13 cellular contexts compared by ENCODE assay signal in the genomic region with DNA sequence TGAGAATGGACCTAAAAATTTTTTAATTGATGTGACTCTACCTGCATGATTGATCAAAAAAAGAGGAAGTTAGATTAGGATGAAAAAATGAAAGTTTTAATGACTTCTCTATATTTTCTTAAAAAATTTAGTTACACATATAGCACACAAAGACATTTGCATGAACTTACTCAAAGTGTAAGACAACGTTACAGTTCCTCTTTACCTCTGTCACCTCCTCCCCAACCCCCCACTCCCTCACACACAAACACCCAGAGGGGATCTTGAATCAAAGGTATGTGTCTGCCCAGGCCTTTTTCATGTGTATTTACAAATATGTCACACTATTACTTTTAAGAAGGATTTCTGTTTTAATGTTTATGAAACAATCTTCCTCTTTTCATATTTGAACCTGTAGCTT. TPM values are rescaled to one million over a fixed set of nuclear protein-coding genes. Genes with fewer than 3 reads are reported as not detected.
DNase-seq lines count a peak whose midpoint lies in the region; ATAC-seq and TF ChIP-seq lines count a peak whose summit lies in the region.
"Had no signal": no experiment of that assay in that cellular context is flagged by ENCODE, and none has a peak within 500 bp of the region (broad histone marks: within the 10 kb centered on the region; RNA-seq: fewer than 3 reads in every experiment).

No MANE protein-coding gene starts in this region.

- peak overlapping the region; percentile 95 for H2AFZ ChIP-seq in OCI-LY7 (ENCODE audit: low read length)
- H2AFZ ChIP-seq: GM23248 had no signal

- ATAC-seq in GM18511 (IDR thresholded peaks at IDR 0.05; ENCODE audit: unreplicated experiment) = peak; percentile 92
- ATAC-seq in GM21423 (IDR thresholded peaks at IDR 0.05; ENCODE audit: unreplicated experiment) = peak; percentile 92
- peak; percentile 87 for ATAC-seq in HG03060 (IDR thresholded peaks at IDR 0.05; ENCODE audit: low read depth, unreplicated experiment)
- no peak for ATAC-seq in aorta (ENCODE audit: low FRiP score)
- no peak for ATAC-seq in activated naive CD8-positive, alpha-beta T cell treated with anti-CD3 and anti-CD28 coated beads, Interleukin-2, amount 50 U/mL, for 24 hours
- ATAC-seq: activated T-cell treated with anti-CD3 and anti-CD28 coated beads, Interleukin-2, amount 50 U/mL, for 72 hours; left lung had no signal

- H3K4me3 ChIP-seq in OCI-LY7 (ENCODE audit: low read depth, low read length, poor library complexity, severe bottlenecking) (peak overlapping the region; percentile 59), aorta (ENCODE audit: low read length in 2 of 2) (no peak overlapping the region)
- H3K4me3 ChIP-seq: GM23248, left lung, prostate gland, vagina had no signal

- 82 to 89% methylated on average over 1 of the region's 1 CpG for WGBS in aorta, 2 donors

- POLR2A ChIA-PET in OCI-LY7 (lab: Charles Lee) = interaction anchor here (0.6 to 8.5 kb wide), 9 partner anchors 10 to 1630 kb away, joined by 3 to 194 read pairs (median 4); a partner anchor contains a TSS

- peaks cover 1% of the 10 kb centered on the region; the same call in 1 of the 2 replicates for H3K9me3 ChIP-seq in OCI-LY7 (ENCODE audit: low read length)
- H3K9me3 ChIP-seq in aorta (ENCODE audit: control insufficient read depth, low read length) = no peaks in the 10 kb centered on the region
- H3K9me3 ChIP-seq: left lung, prostate gland, vagina had no signal

- H3K9me3 Mint-ChIP-seq in activated naive CD8-positive, alpha-beta T cell treated with anti-CD3 and anti-CD28 coated beads, Interleukin-2, amount 50 U/mL, for 24 hours = no peaks in the 10 kb centered on the region
- H3K9me3 Mint-ChIP-seq: activated T-cell treated with anti-CD3 and anti-CD28 coated beads, Interleukin-2, amount 50 U/mL, for 72 hours had no signal

- TF ChIP-seq CTCF in OCI-LY7 (conservative IDR thresholded peaks at IDR 0.05; ENCODE audit: low read length) = no peak

- H3K36me3 ChIP-seq in OCI-LY7 (ENCODE audit: insufficient read depth, low read length) (no peaks in the 10 kb centered on the region; the same call in 1 of the 2 replicates), aorta (ENCODE audit: control insufficient read depth in 1 of 2, insufficient read depth in 2 of 2, low read length in 1 of 2) (no peaks in the 10 kb centered on the region)
- H3K36me3 ChIP-seq: left lung, prostate gland, vagina had no signal

- no peaks in the 10 kb centered on the region for H3K9me2 ChIP-seq in OCI-LY7 (ENCODE audit: insufficient read depth, low read length)

- peaks cover 14% of the 10 kb centered on the region for H3K4me1 Mint-ChIP-seq in activated naive CD8-positive, alpha-beta T cell treated with anti-CD3 and anti-CD28 coated beads, Interleukin-2, amount 50 U/mL, for 24 hours

- H3K27me3 ChIP-seq in aorta (ENCODE audit: control insufficient read depth in 1 of 2, insufficient read depth in 2 of 2, low read length in 1 of 2) = no peaks in the 10 kb centered on the region
- H3K27me3 ChIP-seq: left lung, vagina had no signal

- CTCF ChIA-PET in OCI-LY7 (lab: Charles Lee; ENCODE audit: unreplicated experiment) = interaction anchor here (1.3 kb wide), 1 partner anchor 20 kb away, joined by 5 read pairs; a partner anchor contains a TSS

- H4K20me1 ChIP-seq in OCI-LY7 (ENCODE audit: insufficient read depth, low read length) = no peaks in the 10 kb centered on the region

- no peaks in the 10 kb centered on the region for H3K79me2 ChIP-seq in OCI-LY7 (ENCODE audit: insufficient read depth, low read depth, low read length)

- DNase-seq in OCI-LY7 (ENCODE audit: low spot score) (peak; percentile 88), NCI-H446 (lab: John Stamatoyannopoulos, UW) (no peak), anterior cingulate cortex (lab: John Stamatoyannopoulos, UW) (no peak), aorta (no peak)
- no peak for DNase-seq in activated naive CD8-positive, alpha-beta T cell treated with anti-CD3 and anti-CD28 coated beads, Interleukin-2, amount 50 U/mL, for 24 hours
- DNase-seq: activated T-cell treated with anti-CD3 and anti-CD28 coated beads, Interleukin-2, amount 50 U/mL, for 72 hours; GM23248; left lung had no signal

- H3K27me3 Mint-ChIP-seq in activated naive CD8-positive, alpha-beta T cell treated with anti-CD3 and anti-CD28 coated beads, Interleukin-2, amount 50 U/mL, for 24 hours = peaks cover 6% of the 10 kb centered on the region

- H3K4me1 ChIP-seq in OCI-LY7 (ENCODE audit: insufficient read depth, low read length, poor library complexity, severe bottlenecking) (peaks cover 66% of the 10 kb centered on the region), aorta (ENCODE audit: control insufficient read depth in 1 of 2, insufficient read depth in 2 of 2, low read length in 2 of 2) (no peaks in the 10 kb centered on the region)
- H3K4me1 ChIP-seq: prostate gland, vagina had no signal

- H3K36me3 Mint-ChIP-seq in activated naive CD8-positive, alpha-beta T cell treated with anti-CD3 and anti-CD28 coated beads, Interleukin-2, amount 50 U/mL, for 24 hours (ENCODE audit: low read depth) = no peaks in the 10 kb centered on the region

- BruUV-seq in OCI-LY7 (replicated peaks; lab: Mats Ljungman, UMichigan) = no TSS peak

- H3K4me3 Mint-ChIP-seq in activated naive CD8-positive, alpha-beta T cell treated with anti-CD3 and anti-CD28 coated beads, Interleukin-2, amount 50 U/mL, for 24 hours = no peak overlapping the region
- H3K4me3 Mint-ChIP-seq: activated T-cell treated with anti-CD3 and anti-CD28 coated beads, Interleukin-2, amount 50 U/mL, for 72 hours had no signal

- H3K27ac Mint-ChIP-seq in activated naive CD8-positive, alpha-beta T cell treated with anti-CD3 and anti-CD28 coated beads, Interleukin-2, amount 50 U/mL, for 24 hours = no peak overlapping the region
- H3K27ac Mint-ChIP-seq: activated T-cell treated with anti-CD3 and anti-CD28 coated beads, Interleukin-2, amount 50 U/mL, for 72 hours had no signal

- peak overlapping the region; percentile 71 for H3K4me2 ChIP-seq in OCI-LY7 (ENCODE audit: low read length)

- peak overlapping the region; percentile 91 for H3K27ac ChIP-seq in OCI-LY7 (ENCODE audit: low read depth, low read length, poor library complexity, severe bottlenecking)
- H3K27ac ChIP-seq in aorta (ENCODE audit: low read depth in 1 of 2, low read length in 2 of 2) = no peak overlapping the region
- H3K27ac ChIP-seq: GM23248, left lung, prostate gland, vagina had no signal

- intact Hi-C loops in OCI-LY7 (cut with micrococcal nuclease; ENCODE audit: unreplicated experiment) = loop anchor here (1.0 kb wide), 1 partner anchor 21 kb away; a partner anchor contains a TSS
- intact Hi-C loops in aorta (cut with DNase I) = no loop called here

RNA-seq across cellular contexts. Expression of a gene that starts 20.6 kb away (rescaled TPM):
- 155 and 157 TPM in 2 replicates for total RNA-seq in OCI-LY7 (2014; rRNA removed; shearing (Covaris generic))
- total RNA-seq in OCI-LY7 (2022) = 173 and 175 TPM in 2 replicates
- total RNA-seq in aorta = 1 to 10 TPM; 4.9 to 7.2 TPM
- 1 to 10 TPM; 4.1 to 4.9 TPM for polyA plus RNA-seq in aorta

Comparison
In these comparisons a context has a peak if more than half of its experiments do, and no peak if none do; other contexts are left out.
1. ATAC-seq: peak in GM18511 (single experiment), GM21423 (single experiment) and HG03060 (single experiment); none in aorta (single experiment) and activated naive CD8-positive, alpha-beta T cell treated with anti-CD3 and anti-CD28 coated beads, Interleukin-2, amount 50 U/mL, for 24 hours (single experiment).
2. RNA of a gene that starts 20.6 kb away (total RNA-seq): 155 to 175 TPM in OCI-LY7; 4.9 to 7.2 TPM in aorta; every median in the first group is over 10 times any median in the second.